ENCODE assay signal across 17 cellular contexts in the genomic region with DNA sequence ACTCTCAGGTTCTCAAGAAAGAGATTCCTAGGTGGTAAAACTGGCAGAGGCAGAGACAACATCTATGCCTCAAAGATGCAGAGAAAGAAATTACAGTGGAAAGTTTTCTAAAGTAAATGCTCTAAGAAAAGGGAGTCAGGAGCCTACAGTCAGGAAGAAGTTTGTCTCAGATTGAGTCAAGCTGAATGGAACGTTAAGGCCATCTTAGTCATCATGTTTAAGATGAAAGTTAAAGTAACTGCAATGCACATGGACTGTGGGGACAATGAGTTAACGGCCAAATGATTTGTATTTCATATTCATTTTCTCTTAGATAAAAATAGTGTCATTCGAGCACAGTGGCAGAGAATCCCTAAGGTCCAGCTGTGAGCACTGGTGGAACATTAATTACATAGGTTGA.
"Had no signal": no experiment of that assay in that cellular context is flagged by ENCODE, and none has a peak within 500 bp of the region (broad histone marks: within the 10 kb centered on the region; RNA-seq: fewer than 3 reads in every experiment).

No MANE protein-coding gene starts in this region.

- H3K4me1 ChIP-seq: heart right ventricle, pancreas, suprapubic skin, thyroid gland, upper lobe of left lung, uterus had no signal

- DNase-seq: effector CD4-positive, alpha-beta T cell; endodermal cell; erythroblast; heart right ventricle; hypothalamus; kidney glomerular epithelial cell; naive B cell; occipital lobe; pancreas; right cardiac atrium; small intestine; stimulated activated CD4-positive, alpha-beta T cell treated with anti-CD3 and anti-CD28 coated beads, Interleukin-12 subunit alpha, Interleukin-12 subunit beta, amount 100 ng/mL, for 4 hours; stimulated activated naive CD4-positive, alpha-beta T cell treated with Interleukin-2 at 50 U/mL for 16 hours; thyroid gland; upper lobe of left lung; uterus had no signal

- H3K36me3 ChIP-seq: heart right ventricle, pancreas, suprapubic skin, thyroid gland, upper lobe of left lung, uterus had no signal

- H3K9me3 ChIP-seq: pancreas, suprapubic skin, thyroid gland, upper lobe of left lung, uterus had no signal

- ATAC-seq: heart right ventricle, pancreas, right cardiac atrium had no signal

- H3K4me3 ChIP-seq: heart right ventricle, pancreas, suprapubic skin, thyroid gland, upper lobe of left lung, uterus had no signal

- H3K27me3 ChIP-seq: heart right ventricle, suprapubic skin, thyroid gland, upper lobe of left lung, uterus had no signal

- H3K27ac ChIP-seq: heart right ventricle, pancreas, suprapubic skin, thyroid gland, upper lobe of left lung, uterus had no signal
